Comparison of ENCODE assay signal across 19 cellular contexts in the genomic region with DNA sequence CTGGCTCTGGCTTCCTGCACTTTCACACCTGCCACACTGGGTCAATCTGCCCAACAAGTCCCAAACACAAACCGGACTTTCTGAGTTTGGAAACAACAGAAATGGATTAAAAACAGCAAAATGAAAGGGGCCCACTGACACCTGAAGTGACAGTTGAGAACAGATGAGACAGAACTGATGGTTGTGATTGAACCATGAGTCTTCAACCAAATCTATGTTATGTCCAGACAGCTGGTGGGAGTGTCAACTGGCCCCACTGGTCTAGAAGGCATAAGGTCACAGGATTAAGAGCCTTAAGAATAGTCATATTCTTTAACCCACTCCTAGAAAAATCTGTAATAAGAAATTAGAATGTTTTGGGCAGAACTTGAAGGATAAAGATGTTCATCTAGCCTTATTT. TPM values are rescaled to one million over a fixed set of nuclear protein-coding genes. Genes with fewer than 3 reads are reported as not detected.
DNase-seq lines count a peak whose midpoint lies in the region; ATAC-seq, FAIRE-seq and TF ChIP-seq lines count a peak whose summit lies in the region.
"Had no signal": no experiment of that assay in that cellular context is flagged by ENCODE, and none has a peak within 500 bp of the region (broad histone marks: within the 10 kb centered on the region; RNA-seq: fewer than 3 reads in every experiment).

No MANE protein-coding gene starts in this region.

- CTCF ChIA-PET in GM12878 (lab: Yijun Ruan, JAX): interaction anchor here (0.7 kb wide), 1 partner anchor 65 kb away, joined by 3 read pairs; no protein-coding TSS in a partner anchor
- CTCF ChIA-PET in naive thymus-derived CD4-positive, alpha-beta T cell (lab: Charles Lee): no interaction called here
- CTCF ChIA-PET in activated CD4-positive, alpha-beta memory T cell treated with anti-CD3 and anti-CD28 coated beads, Interleukin-2, amount 10 ng/mL, durations not matched to agents 7 days and 5 days (lab: Charles Lee): no interaction called here

- no peak for TF ChIP-seq POLR2A in GM12878 (IDR thresholded peaks at IDR 0.05; ENCODE audit: low read depth, low read length)

- SMC1A ChIA-PET in GM12878 (lab: Charles Lee; ENCODE audit: uncharacterized antibody, unreplicated experiment): interaction anchor here (0.6 to 1.6 kb wide), 2 partner anchors 21 to 1501 kb away, joined by 3 to 5 read pairs; a partner anchor contains a TSS

- no peaks in the 10 kb centered on the region for H3K79me2 ChIP-seq in GM12878 (ENCODE audit: control insufficient read depth, insufficient read depth, low read length)

- peak overlapping the region; percentile 48 for H3K27ac Mint-ChIP-seq in activated T-cell treated with anti-CD3 and anti-CD28 coated beads, Interleukin-2, amount 50 U/mL, for 72 hours
- peak overlapping the region in 4 of 9 donors; percentile 28 to 66 (median 45) for H3K27ac Mint-ChIP-seq in naive thymus-derived CD4-positive, alpha-beta T cell
- no peak overlapping the region for H3K27ac Mint-ChIP-seq in activated CD4-positive, alpha-beta memory T cell treated with anti-CD3 and anti-CD28 coated beads, Interleukin-2, amount 10 ng/mL, durations not matched to agents 7 days and 5 days

- in situ Hi-C loops in GM12878 (cut with MboI): no loop called here

- no peak for TF ChIP-seq RAD21 in GM12878 (IDR thresholded peaks at IDR 0.05; ENCODE audit: insufficient read depth, low read depth, low read length)

- TF ChIP-seq EP300 in GM12878 (IDR thresholded peaks at IDR 0.05; ENCODE audit: borderline replicate concordance in 1 of 2, control insufficient read depth in 1 of 2, low read depth in 2 of 2, low read length in 2 of 2): no peak

- no peak overlapping the region for H3K4me3 Mint-ChIP-seq in activated T-cell treated with anti-CD3 and anti-CD28 coated beads, Interleukin-2, amount 50 U/mL, for 72 hours
- H3K4me3 Mint-ChIP-seq in naive thymus-derived CD4-positive, alpha-beta T cell: no peak overlapping the region
- no peak overlapping the region for H3K4me3 Mint-ChIP-seq in activated CD4-positive, alpha-beta memory T cell treated with anti-CD3 and anti-CD28 coated beads, Interleukin-2, amount 10 ng/mL, durations not matched to agents 7 days and 5 days
- H3K4me3 Mint-ChIP-seq: CD4-positive, alpha-beta T cell; H9 had no signal

- no peak for ATAC-seq in activated T-cell treated with anti-CD3 and anti-CD28 coated beads, Interleukin-2, amount 50 U/mL, for 72 hours (replicated peaks in 1 of 2)
- no peak for ATAC-seq in GM12878
- no peak for ATAC-seq in naive thymus-derived CD4-positive, alpha-beta T cell
- ATAC-seq in HG03565 (IDR thresholded peaks at IDR 0.05; ENCODE audit: unreplicated experiment): no peak
- ATAC-seq: HepG2 had no signal

- H3K4me2 ChIP-seq in GM12878 (ENCODE audit: control insufficient read depth, insufficient read depth): no peak overlapping the region

- 100% methylated on average over 1 of the region's 1 CpG for WGBS in GM12878 (ENCODE audit: insufficient coverage, insufficient replicate concordance, low lambda C conversion rate, missing lambda C conversion rate)

- H3K27me3 ChIP-seq in GM12878 (replicated peaks in 1 of 2; ENCODE audit: control insufficient read depth in 2 of 2, insufficient read depth in 2 of 2, low read length in 1 of 2): no peaks in the 10 kb centered on the region
- no peaks in the 10 kb centered on the region for H3K27me3 ChIP-seq in naive thymus-derived CD4-positive, alpha-beta T cell (ENCODE audit: control insufficient read depth in 2 of 2, insufficient read depth in 2 of 2, low read length in 2 of 2)
- no peaks in the 10 kb centered on the region for H3K27me3 ChIP-seq in tibial artery

- no peak overlapping the region for H2AFZ ChIP-seq in GM12878 (ENCODE audit: control insufficient read depth, low read depth, low read length)

- no peaks in the 10 kb centered on the region for H4K20me1 ChIP-seq in GM12878 (ENCODE audit: control insufficient read depth, insufficient read depth)

- RAD21 ChIA-PET in GM12878 (lab: Charles Lee; ENCODE audit: unreplicated experiment): no interaction called here

- H3K36me3 Mint-ChIP-seq in activated T-cell treated with anti-CD3 and anti-CD28 coated beads, Interleukin-2, amount 50 U/mL, for 72 hours (ENCODE audit: insufficient read depth in 2 of 2): peaks cover 0 to 11% of the 10 kb centered on the region in 2 donors
- peaks cover 5 to 60% (median 18%) of the 10 kb centered on the region in 5 donors for H3K36me3 Mint-ChIP-seq in naive thymus-derived CD4-positive, alpha-beta T cell
- H3K36me3 Mint-ChIP-seq in activated CD4-positive, alpha-beta memory T cell treated with anti-CD3 and anti-CD28 coated beads, Interleukin-2, amount 10 ng/mL, durations not matched to agents 7 days and 5 days (ENCODE audit: low read depth): peaks cover 51% of the 10 kb centered on the region

- FAIRE-seq in GM12878 (lab: Jason Lieb, UNC): no peak
- FAIRE-seq: G401.6, GM12892, HepG2, HTR-8/SVneo had no signal

- no peaks in the 10 kb centered on the region for H3K9me3 ChIP-seq in GM12878 (replicated peaks; ENCODE audit: control insufficient read depth, insufficient read depth, low read length)
- no peaks in the 10 kb centered on the region for H3K9me3 ChIP-seq in naive thymus-derived CD4-positive, alpha-beta T cell (ENCODE audit: control insufficient read depth in 2 of 3, low read length in 3 of 3)
- H3K9me3 ChIP-seq in tibial artery: no peaks in the 10 kb centered on the region

- H3K27ac ChIP-seq in GM12878 (ENCODE audit: control insufficient read depth, insufficient read depth) (0 out of 2 replicates have a peak overlapping the region, but pooled peaks have one; percentile 10), tibial artery (no peak overlapping the region)
- no peak overlapping the region for H3K27ac ChIP-seq in naive thymus-derived CD4-positive, alpha-beta T cell (ENCODE audit: low read depth, low read length)

- TF ChIP-seq CTCF in GM12878 (IDR thresholded peaks at IDR 0.05 in 2 of 3, conservative IDR thresholded peaks at IDR 0.05 in 1 of 3; ENCODE audit: control insufficient read depth in 2 of 3, extremely low read depth in 1 of 3, insufficient read depth in 1 of 3, low read depth in 3 of 3, low read length in 3 of 3) (no peak), tibial artery (IDR thresholded peaks at IDR 0.05) (no peak)

- H3K4me3 ChIP-seq in GM12878 (no peak overlapping the region), tibial artery (no peak overlapping the region)
- no peak overlapping the region for H3K4me3 ChIP-seq in naive thymus-derived CD4-positive, alpha-beta T cell (ENCODE audit: low read length)

- H3K4me1 ChIP-seq in GM12878 (ENCODE audit: control insufficient read depth, insufficient read depth, low read length) (peaks cover 18% of the 10 kb centered on the region), tibial artery (peaks cover 0 to 8% (median 0%) of the 10 kb centered on the region in 4 donors)
- H3K4me1 ChIP-seq in naive thymus-derived CD4-positive, alpha-beta T cell (ENCODE audit: control insufficient read depth in 2 of 2, insufficient read depth in 2 of 2, low read length in 2 of 2): no peaks in the 10 kb centered on the region

- peaks cover 1% of the 10 kb centered on the region for H3K4me1 Mint-ChIP-seq in activated T-cell treated with anti-CD3 and anti-CD28 coated beads, Interleukin-2, amount 50 U/mL, for 72 hours (ENCODE audit: low read depth)
- peaks cover 0 to 7% (median 0%) of the 10 kb centered on the region in 7 donors for H3K4me1 Mint-ChIP-seq in naive thymus-derived CD4-positive, alpha-beta T cell
- H3K4me1 Mint-ChIP-seq in activated CD4-positive, alpha-beta memory T cell treated with anti-CD3 and anti-CD28 coated beads, Interleukin-2, amount 10 ng/mL, durations not matched to agents 7 days and 5 days: peaks cover 2% of the 10 kb centered on the region

- no TSS peak for BruUV-seq in GM12878 (replicated peaks; lab: Mats Ljungman, UMichigan)

- H3K9ac ChIP-seq in GM12878 (ENCODE audit: control insufficient read depth, insufficient read depth, low read length): no peak overlapping the region

- no peaks in the 10 kb centered on the region for H3K9me3 Mint-ChIP-seq in activated T-cell treated with anti-CD3 and anti-CD28 coated beads, Interleukin-2, amount 50 U/mL, for 72 hours
- no peaks in the 10 kb centered on the region for H3K9me3 Mint-ChIP-seq in naive thymus-derived CD4-positive, alpha-beta T cell
- no peaks in the 10 kb centered on the region for H3K9me3 Mint-ChIP-seq in activated CD4-positive, alpha-beta memory T cell treated with anti-CD3 and anti-CD28 coated beads, Interleukin-2, amount 10 ng/mL, durations not matched to agents 7 days and 5 days
- H3K9me3 Mint-ChIP-seq: CD4-positive, alpha-beta T cell; H9 had no signal

- no peaks in the 10 kb centered on the region for H3K27me3 Mint-ChIP-seq in activated T-cell treated with anti-CD3 and anti-CD28 coated beads, Interleukin-2, amount 50 U/mL, for 72 hours (ENCODE audit: low read depth)
- H3K27me3 Mint-ChIP-seq in naive thymus-derived CD4-positive, alpha-beta T cell: no peaks in the 10 kb centered on the region
- no peaks in the 10 kb centered on the region for H3K27me3 Mint-ChIP-seq in activated CD4-positive, alpha-beta memory T cell treated with anti-CD3 and anti-CD28 coated beads, Interleukin-2, amount 10 ng/mL, durations not matched to agents 7 days and 5 days
- H3K27me3 Mint-ChIP-seq: CD4-positive, alpha-beta T cell had no signal

- DNase-seq in activated T-cell treated with anti-CD3 and anti-CD28 coated beads, Interleukin-2, amount 50 U/mL, for 72 hours: no peak
- DNase-seq in activated T-cell treated with anti-CD3 and anti-CD28 coated beads for 4 hours (no peak), GM12878 (ENCODE audit: low read depth, low spot score) (no peak), myocyte (ENCODE audit: low read depth) (peak; percentile 29), tibial artery (no peak)
- DNase-seq in naive thymus-derived CD4-positive, alpha-beta T cell: no peak
- no peak for DNase-seq in activated CD4-positive, alpha-beta memory T cell treated with anti-CD3 and anti-CD28 coated beads, Interleukin-2, amount 10 ng/mL, durations not matched to agents 7 days and 5 days
- DNase-seq: 8988T; C1 segment of cervical spinal cord; CD4-positive, alpha-beta T cell; DMS79 treated with DMSO at 0.1 percent for 48 hours; EL; GOT3; H9 had no signal

- H3K36me3 ChIP-seq in GM12878 (ENCODE audit: control insufficient read depth in 2 of 2, insufficient read depth in 2 of 2, low read length in 1 of 2): peaks cover 27 to 53% of the 10 kb centered on the region in 2 experiments
- peaks cover 32 to 96% (median 41%) of the 10 kb centered on the region in 3 experiments for H3K36me3 ChIP-seq in naive thymus-derived CD4-positive, alpha-beta T cell (ENCODE audit: control insufficient read depth in 2 of 3, insufficient read depth in 3 of 3, low read length in 3 of 3)
- peaks cover 90 to 99% (median 92%) of the 10 kb centered on the region in 3 donors for H3K36me3 ChIP-seq in tibial artery

- intact Hi-C loops in GM12878 (cut with micrococcal nuclease; ENCODE audit: unreplicated experiment) (no loop called here), tibial artery (cut with DNase I; ENCODE audit: low total_unique reads) (no loop called here)
- intact Hi-C loops in naive thymus-derived CD4-positive, alpha-beta T cell (cut with micrococcal nuclease): no loop called here

- POLR2A ChIA-PET in GM12878 (lab: Charles Lee): no interaction called here
- POLR2A ChIA-PET in naive thymus-derived CD4-positive, alpha-beta T cell (lab: Charles Lee): no interaction called here
- POLR2A ChIA-PET in activated CD4-positive, alpha-beta memory T cell treated with anti-CD3 and anti-CD28 coated beads, Interleukin-2, amount 10 ng/mL, durations not matched to agents 7 days and 5 days (lab: Charles Lee): no interaction called here

RNA-seq across cellular contexts. Expression of a gene that starts 13.0 kb away (rescaled TPM):
- 10 to 100 TPM; 22.2 to 23.8 TPM for total RNA-seq in activated T-cell treated with anti-CD3 and anti-CD28 coated beads, Interleukin-2, amount 50 U/mL, for 72 hours
- total RNA-seq in GM12878 (2013; cell fraction: nucleolus; rRNA removed): 43.4 and 49.5 TPM in 2 replicates
- 14.1 and 20.3 TPM in 2 replicates for total RNA-seq in GM12878 (2014; rRNA removed)
- 6.9 and 8.4 TPM in 2 replicates for total RNA-seq in GM12878 (2014; rRNA removed; fragmentation: Illumina TruSeq; extraction: Trizol)
- total RNA-seq in GM12878 (2021): 23.9 and 30.5 TPM in 2 replicates
- 5.8 TPM for polyA plus RNA-seq in GM12878 (2011; ENCODE audit: low read depth)
- 3.1 and 6.0 TPM in 2 replicates for polyA plus RNA-seq in GM12878 (2011; rRNA removed)
- polyA plus RNA-seq in GM12878 (2011; cell fraction: cytosol; rRNA removed): 13.5 and 14.9 TPM in 2 replicates
- 35.1 and 53.1 TPM in 2 replicates for polyA plus RNA-seq in GM12878 (2011; cell fraction: nucleus; rRNA removed)
- 12.8 and 15.0 TPM in 2 replicates for polyA plus RNA-seq in GM12878 (2012)
- 1.6 and 7.6 TPM in 2 replicates for polyA plus RNA-seq in GM12878 (2014; fragmentation: Illumina TruSeq; extraction: Trizol)
- polyA plus RNA-seq in GM12878 (2014; fragmentation: Nextera tagmentation; extraction: Ambion mirVana): under 1 TPM; 0.24 to 0.75 TPM
- 21.4 and 23.3 TPM in 2 replicates for polyA plus RNA-seq in GM12878 (2014; rRNA removed)
- 10 to 100 TPM in 1 of 2 experiments, 1 to 10 TPM in 1; 4.2 to 19.3 TPM for polyA plus RNA-seq in GM12878 (2016; fragmentation: Nextera tagmentation; extraction: Ambion mirVana)
- polyA minus RNA-seq in GM12878 (2011; rRNA and poly(A)+ RNA removed): 20.3 and 23.7 TPM in 2 replicates
- polyA minus RNA-seq in GM12878 (2011; cell fraction: cytosol; rRNA and poly(A)+ RNA removed): 11.9 and 15.8 TPM in 2 replicates
- polyA minus RNA-seq in GM12878 (2011; cell fraction: nucleus; rRNA and poly(A)+ RNA removed): 10.8 and 15.6 TPM in 2 replicates
- total RNA-seq in myocyte: 25.7 and 28.6 TPM in 2 replicates
- polyA plus RNA-seq in myocyte (2012): 109 TPM
- total RNA-seq in naive thymus-derived CD4-positive, alpha-beta T cell: 10 to 100 TPM; 32.9 to 57.4 (median 42.1) TPM
- polyA plus RNA-seq in naive thymus-derived CD4-positive, alpha-beta T cell: 10 to 100 TPM; 25.6 to 59.1 TPM
- 10 to 100 TPM; 65.4 to 72.8 TPM for total RNA-seq in activated CD4-positive, alpha-beta memory T cell treated with anti-CD3 and anti-CD28 coated beads, Interleukin-2, amount 10 ng/mL, durations not matched to agents 7 days and 5 days

RNA-seq across cellular contexts. Expression of a gene that starts 29.1 kb away (rescaled TPM):
- 100 to 1,000 TPM in 1 of 2 donors, 10 to 100 TPM in 1; 98.2 to 101 TPM for total RNA-seq in activated T-cell treated with anti-CD3 and anti-CD28 coated beads, Interleukin-2, amount 50 U/mL, for 72 hours
- total RNA-seq in GM12878 (2013; cell fraction: nucleolus; rRNA removed): 55.7 and 56.3 TPM in 2 replicates
- 185 and 207 TPM in 2 replicates for total RNA-seq in GM12878 (2014; rRNA removed)
- total RNA-seq in GM12878 (2014; rRNA removed; fragmentation: Illumina TruSeq; extraction: Trizol): 147 and 157 TPM in 2 replicates
- total RNA-seq in GM12878 (2021): 122 and 124 TPM in 2 replicates
- 68.9 TPM for polyA plus RNA-seq in GM12878 (2011; ENCODE audit: low read depth)
- 319 and 379 TPM in 2 replicates for polyA plus RNA-seq in GM12878 (2011; rRNA removed)
- 203 and 219 TPM in 2 replicates for polyA plus RNA-seq in GM12878 (2011; cell fraction: cytosol; rRNA removed)
- polyA plus RNA-seq in GM12878 (2011; cell fraction: nucleus; rRNA removed): 140 and 142 TPM in 2 replicates
- polyA plus RNA-seq in GM12878 (2012): 83.3 and 94.6 TPM in 2 replicates
- 192 and 230 TPM in 2 replicates for polyA plus RNA-seq in GM12878 (2014; fragmentation: Illumina TruSeq; extraction: Trizol)
- 100 to 1,000 TPM; 101 to 215 TPM for polyA plus RNA-seq in GM12878 (2014; fragmentation: Nextera tagmentation; extraction: Ambion mirVana)
- 164 and 174 TPM in 2 replicates for polyA plus RNA-seq in GM12878 (2014; rRNA removed)
- polyA plus RNA-seq in GM12878 (2016; fragmentation: Nextera tagmentation; extraction: Ambion mirVana): 100 to 1,000 TPM; 249 to 263 TPM
- polyA minus RNA-seq in GM12878 (2011; rRNA and poly(A)+ RNA removed): 175 and 344 TPM in 2 replicates
- 61.1 and 65.6 TPM in 2 replicates for polyA minus RNA-seq in GM12878 (2011; cell fraction: cytosol; rRNA and poly(A)+ RNA removed)
- polyA minus RNA-seq in GM12878 (2011; cell fraction: nucleus; rRNA and poly(A)+ RNA removed): 35.7 and 49.8 TPM in 2 replicates
- 165 and 183 TPM in 2 replicates for total RNA-seq in myocyte
- polyA plus RNA-seq in myocyte (2012): 109 TPM
- total RNA-seq in naive thymus-derived CD4-positive, alpha-beta T cell: 10 to 100 TPM; 53.3 to 81.3 (median 61.1) TPM
- 100 to 1,000 TPM; 127 to 147 TPM for polyA plus RNA-seq in naive thymus-derived CD4-positive, alpha-beta T cell
- total RNA-seq in activated CD4-positive, alpha-beta memory T cell treated with anti-CD3 and anti-CD28 coated beads, Interleukin-2, amount 10 ng/mL, durations not matched to agents 7 days and 5 days: 10 to 100 TPM; 90.9 to 91.3 TPM

RNA-seq across cellular contexts. Expression of a gene that starts 44.3 kb away (rescaled TPM):
- total RNA-seq in activated T-cell treated with anti-CD3 and anti-CD28 coated beads, Interleukin-2, amount 50 U/mL, for 72 hours: under 1 TPM; 0.37 to 0.67 TPM
- total RNA-seq in GM12878 (2013; cell fraction: nucleolus; rRNA removed): not detected in 2 replicates
- not detected in 2 replicates for total RNA-seq in GM12878 (2014; rRNA removed)
- total RNA-seq in GM12878 (2014; rRNA removed; fragmentation: Illumina TruSeq; extraction: Trizol): not detected in 2 replicates
- total RNA-seq in GM12878 (2021): not detected in 2 replicates
- polyA plus RNA-seq in GM12878 (2011; ENCODE audit: low read depth): not detected
- not detected in 2 replicates for polyA plus RNA-seq in GM12878 (2011; rRNA removed)
- 0.06 TPM in 1 of 2 replicates, not detected in the other for polyA plus RNA-seq in GM12878 (2011; cell fraction: cytosol; rRNA removed)
- polyA plus RNA-seq in GM12878 (2011; cell fraction: nucleus; rRNA removed): not detected in 2 replicates
- polyA plus RNA-seq in GM12878 (2012): not detected in 2 replicates
- polyA plus RNA-seq in GM12878 (2014; fragmentation: Illumina TruSeq; extraction: Trizol): not detected in 2 replicates
- polyA plus RNA-seq in GM12878 (2014; fragmentation: Nextera tagmentation; extraction: Ambion mirVana): not detected
- polyA plus RNA-seq in GM12878 (2014; rRNA removed): not detected in 2 replicates
- polyA plus RNA-seq in GM12878 (2016; fragmentation: Nextera tagmentation; extraction: Ambion mirVana): under 1 TPM in 1 of 2 experiments, not detected in 1; 0.16 TPM
- not detected in 2 replicates for polyA minus RNA-seq in GM12878 (2011; rRNA and poly(A)+ RNA removed)
- polyA minus RNA-seq in GM12878 (2011; cell fraction: cytosol; rRNA and poly(A)+ RNA removed): not detected in 2 replicates
- polyA minus RNA-seq in GM12878 (2011; cell fraction: nucleus; rRNA and poly(A)+ RNA removed): not detected in 2 replicates
- total RNA-seq in myocyte: 1.3 and 1.7 TPM in 2 replicates
- polyA plus RNA-seq in myocyte (2012): 25.7 TPM
- not detected for total RNA-seq in naive thymus-derived CD4-positive, alpha-beta T cell
- under 1 TPM in 1 of 2 donors, not detected in 1; 0.76 TPM for polyA plus RNA-seq in naive thymus-derived CD4-positive, alpha-beta T cell
- total RNA-seq in activated CD4-positive, alpha-beta memory T cell treated with anti-CD3 and anti-CD28 coated beads, Interleukin-2, amount 10 ng/mL, durations not matched to agents 7 days and 5 days: under 1 TPM in 1 of 2 experiments, not detected in 1; 0.25 TPM
- total RNA-seq: CD4-positive, alpha-beta T cell had no signal
